In genomic region chr1:226736001-226736907, GRCh38 we compare ENCODE assay signal across 8 cellular contexts. TPM values are rescaled to one million over a fixed set of nuclear protein-coding genes. Genes with fewer than 3 reads are reported as not detected.
DNase-seq lines count a peak whose midpoint lies in the region; ATAC-seq, FAIRE-seq and TF ChIP-seq lines count a peak whose summit lies in the region.

No MANE protein-coding gene starts in this region.

- DNase-seq in NCI-H2107 (lab: John Stamatoyannopoulos, UW) (peak; percentile 44), anterior cingulate cortex (lab: John Stamatoyannopoulos, UW) (peak in 40 of 58 donors; percentile 30 to 79 (median 54)), kidney (peak; percentile 78), COLO829 (ENCODE audit: low spot score) (no peak), SW480 (ENCODE audit: low spot score) (no peak), KG1 (lab: John Stamatoyannopoulos, UW) (no peak)

- H3K9ac ChIP-seq in kidney (ENCODE audit: low read length in 2 of 2) (peak overlapping the region; percentile 48 to 52), stomach smooth muscle (ENCODE audit: low read length in 2 of 2) (peak overlapping the region; percentile 80 to 96)

- intact Hi-C loops in kidney (cut with DNase I), result no loop called here

- peak overlapping the region; percentile 80 to 91 for H3K27ac ChIP-seq in kidney (ENCODE audit: low read depth in 2 of 2, low read length in 2 of 2)
- peak overlapping the region; percentile 96 for H3K27ac ChIP-seq in stomach smooth muscle (ENCODE audit: low read length)

- no peak for TF ChIP-seq CTCF in kidney (IDR thresholded peaks at IDR 0.05; ENCODE audit: borderline replicate concordance, extremely low read depth, insufficient read depth)

- no peak for ATAC-seq in GM18517 (IDR thresholded peaks at IDR 0.05; ENCODE audit: unreplicated experiment)

- no peaks in the 10 kb centered on the region for H3K9me3 ChIP-seq in kidney (ENCODE audit: control insufficient read depth in 1 of 2, low read length in 2 of 2)
- no peaks in the 10 kb centered on the region for H3K9me3 ChIP-seq in stomach smooth muscle (ENCODE audit: control insufficient read depth in 2 of 2, low read length in 2 of 2)

- H3K36me3 ChIP-seq in kidney (ENCODE audit: control insufficient read depth in 1 of 2, insufficient read depth in 2 of 2, low read length in 2 of 2) (no peaks in the 10 kb centered on the region), stomach smooth muscle (ENCODE audit: control insufficient read depth in 2 of 2, insufficient read depth in 2 of 2, low read length in 2 of 2) (peaks cover 5 to 19% of the 10 kb centered on the region in 2 donors)

- peaks cover 18 to 27% of the 10 kb centered on the region in 2 donors for H3K4me1 ChIP-seq in kidney (ENCODE audit: control insufficient read depth in 1 of 2, insufficient read depth in 1 of 2, low read depth in 1 of 2, low read length in 2 of 2)
- peaks cover 60% of the 10 kb centered on the region for H3K4me1 ChIP-seq in stomach smooth muscle (ENCODE audit: control insufficient read depth, insufficient read depth, low read length)

- H3K27me3 ChIP-seq in stomach smooth muscle (ENCODE audit: control insufficient read depth in 1 of 2, insufficient read depth in 2 of 2, low read length in 2 of 2), result no peaks in the 10 kb centered on the region

- H3K4me3 ChIP-seq in kidney (ENCODE audit: low read length in 2 of 2) (peak overlapping the region; percentile 37 to 72), stomach smooth muscle (ENCODE audit: low read length in 2 of 2) (peak overlapping the region; percentile 85 to 89)

- FAIRE-seq in kidney (lab: Jason Lieb, UNC), result no peak

RNA-seq across cellular contexts. Expression of gene ITPKB, which starts 2.8 kb away (rescaled TPM):
- total RNA-seq in kidney, result 39.3 TPM
- polyA plus RNA-seq in kidney (ENCODE audit: insufficient read depth, low read depth, low replicate concordance), result 20.2 TPM

Comparison
In these comparisons a context has a peak if more than half of its experiments do, and no peak if none do; other contexts are left out.
1. DNase-seq: peak in NCI-H2107 (single experiment), anterior cingulate cortex (40 of 58) and kidney (single experiment); none in COLO829 (single experiment), SW480 (single experiment) and KG1 (single experiment).